In genomic region chr9:125706661-125707539, GRCh38 we compare ENCODE assay signal across 8 cellular contexts. TPM values are rescaled to one million over a fixed set of nuclear protein-coding genes. Genes with fewer than 3 reads are reported as not detected.
DNase-seq lines count a peak whose midpoint lies in the region; ATAC-seq and TF ChIP-seq lines count a peak whose summit lies in the region.

Gene MAPKAP1, minus strand, starts transcription at chr9:125707208. Its CDS starts 34,634 bp downstream, at chr9:125672574.

- peak within 1 kb of the TSS; percentile 92 for H3K27ac Mint-ChIP-seq in activated T-cell treated with anti-CD3 and anti-CD28 coated beads, Interleukin-2, amount 50 U/mL, for 24 hours

- H3K27me3 Mint-ChIP-seq in activated T-cell treated with anti-CD3 and anti-CD28 coated beads, Interleukin-2, amount 50 U/mL, for 24 hours: no peaks in the 10 kb centered on the region

- no peaks in the 10 kb centered on the region for H3K9me3 ChIP-seq in mucosa of rectum (ENCODE audit: control insufficient read depth in 2 of 2, low read length in 2 of 2)

- no peaks in the 10 kb centered on the region for H3K27me3 ChIP-seq in mucosa of rectum (ENCODE audit: control insufficient read depth in 2 of 2, insufficient read depth in 2 of 2, low read length in 2 of 2)

- H3K4me1 Mint-ChIP-seq in activated T-cell treated with anti-CD3 and anti-CD28 coated beads, Interleukin-2, amount 50 U/mL, for 24 hours (ENCODE audit: low read depth): peaks cover 46% of the 10 kb centered on the region

- no peaks in the 10 kb centered on the region for H3K36me3 ChIP-seq in mucosa of rectum (ENCODE audit: control insufficient read depth in 2 of 2, insufficient read depth in 2 of 2, low read length in 2 of 2)

- no peaks in the 10 kb centered on the region for H3K9me3 Mint-ChIP-seq in activated T-cell treated with anti-CD3 and anti-CD28 coated beads, Interleukin-2, amount 50 U/mL, for 24 hours

- H3K9ac ChIP-seq in mucosa of rectum (ENCODE audit: low read depth in 1 of 2, low read length in 2 of 2): peak within 1 kb of the TSS; percentile 73 to 79

- DNase-seq in DMS79 (lab: John Stamatoyannopoulos, UW): peak; percentile 92
- DNase-seq in KG1 (lab: John Stamatoyannopoulos, UW): peak; percentile 85
- peak; percentile 96 for DNase-seq in activated T-cell treated with anti-CD3 and anti-CD28 coated beads, Interleukin-2, amount 50 U/mL, for 24 hours
- peak; percentile 93 to 95 for DNase-seq in erythroblast (lab: John Stamatoyannopoulos, UW)
- DNase-seq in stimulated activated CD8-positive, alpha-beta memory T cell treated with anti-CD3 and anti-CD28 coated beads, Interleukin-4, amount 100 ng/mL, for 4 hours (ENCODE audit: low read depth in 2 of 2, low spot score in 1 of 2): peak; percentile 87 to 91

- peak within 1 kb of the TSS; percentile 38 to 57 for H3K27ac ChIP-seq in mucosa of rectum (ENCODE audit: low read depth in 2 of 2, low read length in 2 of 2)

- peak within 1 kb of the TSS; percentile 77 to 86 for H3K4me3 ChIP-seq in mucosa of rectum (ENCODE audit: low read length in 2 of 2)

- peaks cover 5 to 8% of the 10 kb centered on the region in 2 donors for H3K4me1 ChIP-seq in mucosa of rectum (ENCODE audit: control insufficient read depth in 2 of 2, insufficient read depth in 2 of 2, low read length in 2 of 2)

- peak within 1 kb of the TSS; percentile 87 for H3K4me3 Mint-ChIP-seq in activated T-cell treated with anti-CD3 and anti-CD28 coated beads, Interleukin-2, amount 50 U/mL, for 24 hours

- peak; percentile 82 for TF ChIP-seq POLR2A in erythroblast (IDR thresholded peaks at IDR 0.05; ENCODE audit: low read length)

- H3K36me3 Mint-ChIP-seq in activated T-cell treated with anti-CD3 and anti-CD28 coated beads, Interleukin-2, amount 50 U/mL, for 24 hours (ENCODE audit: low read depth): peaks cover 30% of the 10 kb centered on the region

- ATAC-seq in GM21737 (IDR thresholded peaks at IDR 0.05; ENCODE audit: unreplicated experiment): peak; percentile 94

TF ChIP-seq in PFSK-1, 5 proteins besides CTCF, POLR2A, EP300 and RAD21:
- TF ChIP-seq POLR2AphosphoS5 (IDR thresholded peaks at IDR 0.05; ENCODE audit: low read depth, low read length) (peak; percentile 80), TAF1 (IDR thresholded peaks at IDR 0.05; ENCODE audit: borderline replicate concordance, insufficient read depth, low read length) (peak; percentile 44; the same call in 1 of the 2 replicates), FOXP2 (optimal IDR thresholded peaks at IDR 0.05; ENCODE audit: borderline replicate concordance, extremely low read depth, extremely low read length, insufficient read depth) (peak; percentile 66), SIN3A (IDR thresholded peaks at IDR 0.05; ENCODE audit: borderline replicate concordance, insufficient read depth, low read length) (0 out of 2 replicates have a peak, but pooled peaks have one; percentile 17)
- TF ChIP-seq, protein P1, sequence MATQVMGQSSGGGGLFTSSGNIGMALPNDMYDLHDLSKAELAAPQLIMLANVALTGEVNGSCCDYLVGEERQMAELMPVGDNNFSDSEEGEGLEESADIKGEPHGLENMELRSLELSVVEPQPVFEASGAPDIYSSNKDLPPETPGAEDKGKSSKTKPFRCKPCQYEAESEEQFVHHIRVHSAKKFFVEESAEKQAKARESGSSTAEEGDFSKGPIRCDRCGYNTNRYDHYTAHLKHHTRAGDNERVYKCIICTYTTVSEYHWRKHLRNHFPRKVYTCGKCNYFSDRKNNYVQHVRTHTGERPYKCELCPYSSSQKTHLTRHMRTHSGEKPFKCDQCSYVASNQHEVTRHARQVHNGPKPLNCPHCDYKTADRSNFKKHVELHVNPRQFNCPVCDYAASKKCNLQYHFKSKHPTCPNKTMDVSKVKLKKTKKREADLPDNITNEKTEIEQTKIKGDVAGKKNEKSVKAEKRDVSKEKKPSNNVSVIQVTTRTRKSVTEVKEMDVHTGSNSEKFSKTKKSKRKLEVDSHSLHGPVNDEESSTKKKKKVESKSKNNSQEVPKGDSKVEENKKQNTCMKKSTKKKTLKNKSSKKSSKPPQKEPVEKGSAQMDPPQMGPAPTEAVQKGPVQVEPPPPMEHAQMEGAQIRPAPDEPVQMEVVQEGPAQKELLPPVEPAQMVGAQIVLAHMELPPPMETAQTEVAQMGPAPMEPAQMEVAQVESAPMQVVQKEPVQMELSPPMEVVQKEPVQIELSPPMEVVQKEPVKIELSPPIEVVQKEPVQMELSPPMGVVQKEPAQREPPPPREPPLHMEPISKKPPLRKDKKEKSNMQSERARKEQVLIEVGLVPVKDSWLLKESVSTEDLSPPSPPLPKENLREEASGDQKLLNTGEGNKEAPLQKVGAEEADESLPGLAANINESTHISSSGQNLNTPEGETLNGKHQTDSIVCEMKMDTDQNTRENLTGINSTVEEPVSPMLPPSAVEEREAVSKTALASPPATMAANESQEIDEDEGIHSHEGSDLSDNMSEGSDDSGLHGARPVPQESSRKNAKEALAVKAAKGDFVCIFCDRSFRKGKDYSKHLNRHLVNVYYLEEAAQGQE (IDR thresholded peaks at IDR 0.05; ENCODE audit: insufficient read depth in 1 of 2, low read depth in 2 of 2, low read length in 2 of 2): no peak

RNA-seq across cellular contexts. Expression of gene MAPKAP1, which starts in this region (rescaled TPM):
- 66.8 TPM for polyA plus RNA-seq in PFSK-1 (2012; ENCODE audit: insufficient read length, low read depth)

Comparison
In these comparisons a context has a peak if more than half of its experiments do, and no peak if none do; other contexts are left out.
1. Peak in every context shown above with its lines: DNase-seq, ATAC-seq, H3K4me3 ChIP-seq and H3K27ac ChIP-seq.